ENCODE assay signal across 12 cellular contexts in genomic region chr5:32436553-32437262, GRCh38.
"Had no signal": no experiment of that assay in that cellular context is flagged by ENCODE, and none has a peak within 500 bp of the region (broad histone marks: within the 10 kb centered on the region; RNA-seq: fewer than 3 reads in every experiment).

No MANE protein-coding gene starts in this region.

- ATAC-seq: activated CD4-positive, CD25-positive, alpha-beta regulatory T cell treated with anti-CD3 and anti-CD28 coated beads, Interleukin-2, amount 50 U/mL, for 24 hours; activated CD8-positive, alpha-beta memory T cell treated with anti-CD3 and anti-CD28 coated beads, Interleukin-2, amount 10 ng/mL, durations not matched to agents 7 days and 5 days; gastrocnemius medialis had no signal

- H3K4me3 ChIP-seq: gastrocnemius medialis, tibial nerve, vagina had no signal

- H3K27ac Mint-ChIP-seq: activated CD8-positive, alpha-beta memory T cell treated with anti-CD3 and anti-CD28 coated beads, Interleukin-2, amount 10 ng/mL, durations not matched to agents 7 days and 5 days; activated naive CD4-positive, alpha-beta T cell treated with anti-CD3 and anti-CD28 coated beads, Interleukin-2, amount 50 U/mL, for 24 hours; activated T-cell treated with anti-CD3 and anti-CD28 coated beads, Interleukin-2, amount 50 U/mL, for 24 hours had no signal

- H3K27ac ChIP-seq: brain microvascular endothelial cell, gastrocnemius medialis, tibial nerve, vagina had no signal

- H3K4me3 Mint-ChIP-seq: activated CD8-positive, alpha-beta memory T cell treated with anti-CD3 and anti-CD28 coated beads, Interleukin-2, amount 10 ng/mL, durations not matched to agents 7 days and 5 days; activated naive CD4-positive, alpha-beta T cell treated with anti-CD3 and anti-CD28 coated beads, Interleukin-2, amount 50 U/mL, for 24 hours; activated T-cell treated with anti-CD3 and anti-CD28 coated beads, Interleukin-2, amount 50 U/mL, for 24 hours; neural crest cell had no signal

- H3K27me3 Mint-ChIP-seq: activated CD8-positive, alpha-beta memory T cell treated with anti-CD3 and anti-CD28 coated beads, Interleukin-2, amount 10 ng/mL, durations not matched to agents 7 days and 5 days; activated naive CD4-positive, alpha-beta T cell treated with anti-CD3 and anti-CD28 coated beads, Interleukin-2, amount 50 U/mL, for 24 hours; activated T-cell treated with anti-CD3 and anti-CD28 coated beads, Interleukin-2, amount 50 U/mL, for 24 hours had no signal

- H3K9me3 Mint-ChIP-seq: activated naive CD4-positive, alpha-beta T cell treated with anti-CD3 and anti-CD28 coated beads, Interleukin-2, amount 50 U/mL, for 24 hours; activated T-cell treated with anti-CD3 and anti-CD28 coated beads, Interleukin-2, amount 50 U/mL, for 24 hours; neural crest cell had no signal

- H3K27me3 ChIP-seq: brain microvascular endothelial cell, gastrocnemius medialis, tibial nerve, vagina had no signal

- H3K36me3 ChIP-seq: brain microvascular endothelial cell, gastrocnemius medialis, vagina had no signal

- DNase-seq: activated CD8-positive, alpha-beta memory T cell treated with anti-CD3 and anti-CD28 coated beads, Interleukin-2, amount 10 ng/mL, durations not matched to agents 7 days and 5 days; activated effector memory CD4-positive, alpha-beta T cell treated with Interleukin-2 at 50 U/mL for 16 hours; activated T-cell treated with anti-CD3 and anti-CD28 coated beads, Interleukin-2, amount 50 U/mL, for 24 hours; brain microvascular endothelial cell; gastrocnemius medialis; mesendoderm had no signal

- FAIRE-seq: keratinocyte had no signal

- H3K9me3 ChIP-seq: gastrocnemius medialis, tibial nerve, vagina had no signal
